Comparison of ENCODE assay signal across 8 cellular contexts in genomic region chr10:124417846-124418725, GRCh38. TPM values are rescaled to one million over a fixed set of nuclear protein-coding genes. Genes with fewer than 3 reads are reported as not detected.
DNase-seq lines count a peak whose midpoint lies in the region; ATAC-seq, FAIRE-seq and TF ChIP-seq lines count a peak whose summit lies in the region.

No MANE protein-coding gene starts in this region.

- H3K9me3 Mint-ChIP-seq in astrocyte (ENCODE audit: unreplicated experiment) = peaks cover 2% of the 10 kb centered on the region

- no peaks in the 10 kb centered on the region for H3K36me3 Mint-ChIP-seq in T-helper 17 cell (ENCODE audit: low read depth)
- H3K36me3 Mint-ChIP-seq in astrocyte (ENCODE audit: low read depth, unreplicated experiment) = no peaks in the 10 kb centered on the region

- H3K27me3 ChIP-seq in astrocyte (ENCODE audit: insufficient read depth, low read length) (peaks cover 11% of the 10 kb centered on the region), hepatocyte (no peaks in the 10 kb centered on the region)

- peaks cover 50% of the 10 kb centered on the region for H4K20me1 ChIP-seq in astrocyte (ENCODE audit: insufficient read depth, low read length)
- H4K20me1 ChIP-seq in hepatocyte (ENCODE audit: insufficient read depth, poor library complexity, severe bottlenecking) = peaks cover 49% of the 10 kb centered on the region

- H3K9me3 ChIP-seq in T-helper 17 cell (ENCODE audit: control insufficient read depth, low read length, poor library complexity, severe bottlenecking) = no peaks in the 10 kb centered on the region
- no peaks in the 10 kb centered on the region for H3K9me3 ChIP-seq in astrocyte (ENCODE audit: insufficient read depth, low read depth, low read length)
- no peaks in the 10 kb centered on the region for H3K9me3 ChIP-seq in hepatocyte (ENCODE audit: low read depth)

- H3K27ac ChIP-seq in astrocyte (ENCODE audit: low read depth, low read length) (peak overlapping the region; percentile 64), hepatocyte (peak overlapping the region; percentile 87)

- 2% methylated on average over 49 of the region's 66 CpGs for WGBS in hepatocyte (ENCODE audit: low lambda C conversion rate, missing lambda C conversion rate)

- H3K4me1 Mint-ChIP-seq in T-helper 17 cell = peaks cover 14% of the 10 kb centered on the region
- peaks cover 14% of the 10 kb centered on the region for H3K4me1 Mint-ChIP-seq in astrocyte (ENCODE audit: low read depth, unreplicated experiment)

- H3K27ac Mint-ChIP-seq in T-helper 17 cell (no peak overlapping the region), astrocyte (ENCODE audit: unreplicated experiment) (peak overlapping the region; percentile 87)

- ATAC-seq in GM21367 (IDR thresholded peaks at IDR 0.05; ENCODE audit: unreplicated experiment) (peak; percentile 32), T-helper 17 cell (peak; percentile 29)

- peak overlapping the region; percentile 82 for H3K9ac ChIP-seq in astrocyte (ENCODE audit: low read length)

- no peaks in the 10 kb centered on the region for H3K9me2 ChIP-seq in hepatocyte (replicated peaks; ENCODE audit: insufficient read depth)

- H3K4me2 ChIP-seq in astrocyte (ENCODE audit: low read length) = peak overlapping the region; percentile 89
- peak overlapping the region; percentile 86 for H3K4me2 ChIP-seq in hepatocyte

- H3K4me3 Mint-ChIP-seq in T-helper 17 cell (peak overlapping the region; percentile 84), astrocyte (ENCODE audit: unreplicated experiment) (peak overlapping the region; percentile 94)

- H3K27me3 Mint-ChIP-seq in T-helper 17 cell = peaks cover 7% of the 10 kb centered on the region
- H3K27me3 Mint-ChIP-seq in astrocyte (ENCODE audit: low read depth, unreplicated experiment) = peaks cover 19% of the 10 kb centered on the region

- TF ChIP-seq CTCF in astrocyte (IDR thresholded peaks at IDR 0.05; ENCODE audit: insufficient read depth, low read depth, low read length) = no peak
- TF ChIP-seq CTCF in hepatocyte (IDR thresholded peaks at IDR 0.05; ENCODE audit: poor library complexity) = peak; percentile 6

- H3K4me3 ChIP-seq in astrocyte (ENCODE audit: insufficient read depth, low read depth, low read length) = peak overlapping the region; percentile 80
- peak overlapping the region; percentile 92 for H3K4me3 ChIP-seq in hepatocyte

- H3K4me1 ChIP-seq in astrocyte (ENCODE audit: insufficient read depth, low read length) = peaks cover 12% of the 10 kb centered on the region
- peaks cover 35% of the 10 kb centered on the region for H3K4me1 ChIP-seq in hepatocyte (ENCODE audit: insufficient read depth)

- no peaks in the 10 kb centered on the region for H3K36me3 ChIP-seq in astrocyte (ENCODE audit: insufficient read depth, low read length)
- H3K36me3 ChIP-seq in hepatocyte (replicated peaks; ENCODE audit: insufficient read depth, low read depth) = no peaks in the 10 kb centered on the region

- H2AFZ ChIP-seq in astrocyte (ENCODE audit: low read depth, low read length) (peak overlapping the region; percentile 53), hepatocyte (peak overlapping the region; percentile 40)

- H3K79me2 ChIP-seq in astrocyte (ENCODE audit: insufficient read depth, low read length) = peaks cover 52% of the 10 kb centered on the region
- peaks cover 56% of the 10 kb centered on the region for H3K79me2 ChIP-seq in hepatocyte

- DNase-seq in CD1c-positive myeloid dendritic cell (ENCODE audit: extremely low spot score) (peak; percentile 54), HT1080 (ENCODE audit: low read depth) (peak; percentile 65), T-helper 17 cell (peak; percentile 18 to 34 (median 32)), astrocyte (ENCODE audit: low read depth) (peak; percentile 45), hepatocyte (ENCODE audit: low spot score) (peak; percentile 77), putamen (ENCODE audit: low spot score) (peak; percentile 51), NCI-H187 treated with DMSO at 0.1 percent for 48 hours (lab: John Stamatoyannopoulos, UW) (no peak)

- FAIRE-seq in astrocyte (lab: Jason Lieb, UNC) = no peak

RNA-seq across cellular contexts. Expression of gene OAT, which starts 0.6 kb away (rescaled TPM):
- 99.3 and 105 TPM in 2 replicates for total RNA-seq in HT1080 (2014; rRNA removed; shearing (Covaris generic))
- polyA plus RNA-seq in HT1080 (2015; cell fraction: cytosol; rRNA removed) = 93.4 and 108 TPM in 2 replicates
- 152 and 175 TPM in 2 replicates for polyA plus RNA-seq in HT1080 (2015; cell fraction: nucleus; rRNA removed)
- total RNA-seq in T-helper 17 cell (10 to 100 TPM; 26.2 to 27.1 TPM), astrocyte (119 and 120 TPM in 2 replicates), hepatocyte (694 and 743 TPM in 2 replicates)
- 450 and 568 TPM in 2 replicates for polyA plus RNA-seq in hepatocyte

RNA-seq across cellular contexts. Expression of gene NKX1-2, which starts 31.7 kb away (rescaled TPM):
- 0.05 TPM in 1 of 2 replicates, not detected in the other for total RNA-seq in HT1080 (2014; rRNA removed; shearing (Covaris generic))
- not detected in 2 replicates for polyA plus RNA-seq in HT1080 (2015; cell fraction: cytosol; rRNA removed)
- polyA plus RNA-seq in HT1080 (2015; cell fraction: nucleus; rRNA removed) = 0.07 and 0.08 TPM in 2 replicates
- not detected for total RNA-seq in T-helper 17 cell
- total RNA-seq in astrocyte = 0.07 TPM in 1 of 2 replicates, not detected in the other
- total RNA-seq in hepatocyte = 2.0 and 5.2 TPM in 2 replicates
- polyA plus RNA-seq in hepatocyte = 0.22 and 0.64 TPM in 2 replicates

RNA-seq across cellular contexts. Expression of gene LHPP, which starts 43.5 kb away (rescaled TPM):
- 2.1 and 3.2 TPM in 2 replicates for total RNA-seq in HT1080 (2014; rRNA removed; shearing (Covaris generic))
- 8.8 and 12.6 TPM in 2 replicates for polyA plus RNA-seq in HT1080 (2015; cell fraction: cytosol; rRNA removed)
- 11.4 and 15.9 TPM in 2 replicates for polyA plus RNA-seq in HT1080 (2015; cell fraction: nucleus; rRNA removed)
- 10 to 100 TPM; 19.9 to 21.1 TPM for total RNA-seq in T-helper 17 cell
- total RNA-seq in astrocyte = 6.9 and 9.7 TPM in 2 replicates
- 29.4 and 34.9 TPM in 2 replicates for total RNA-seq in hepatocyte
- 23.6 and 30.3 TPM in 2 replicates for polyA plus RNA-seq in hepatocyte
